13 cellular contexts compared by ENCODE assay signal in genomic region chr11:36091256-36091811, GRCh38.
A peak's percentile ranks its signal among the peaks of the same experiment; 100 is the strongest.
DNase-seq lines count a peak whose midpoint lies in the region; ATAC-seq and TF ChIP-seq lines count a peak whose summit lies in the region.
"Had no signal": no experiment of that assay in that cellular context is flagged by ENCODE, and none has a peak within 500 bp of the region (broad histone marks: within the 10 kb centered on the region; RNA-seq: fewer than 3 reads in every experiment).

No MANE protein-coding gene starts in this region.

- H2BK5ac ChIP-seq in H9 (ENCODE audit: insufficient read length, low read length): no peak overlapping the region

- POLR2A ChIA-PET in naive thymus-derived CD8-positive, alpha-beta T cell (lab: Charles Lee): no interaction called here

- H3K4ac ChIP-seq in H9 (ENCODE audit: low read depth, low read length): no peak overlapping the region

- H3K27me3 ChIP-seq in H9 (ENCODE audit: insufficient read depth, low read length): no peaks in the 10 kb centered on the region
- no peaks in the 10 kb centered on the region for H3K27me3 ChIP-seq in brain microvascular endothelial cell (replicated peaks)
- no peaks in the 10 kb centered on the region for H3K27me3 ChIP-seq in effector memory CD4-positive, alpha-beta T cell (replicated peaks; ENCODE audit: control insufficient read depth, insufficient read depth, low read length, poor library complexity, severe bottlenecking)
- H3K27me3 ChIP-seq: ovary had no signal

- peaks cover 25 to 43% (median 38%) of the 10 kb centered on the region in 3 experiments for H3K36me3 Mint-ChIP-seq in H9 (ENCODE audit: insufficient read depth in 1 of 3, low read depth in 3 of 3)
- peaks cover 69% of the 10 kb centered on the region for H3K36me3 Mint-ChIP-seq in nephron progenitor cell (ENCODE audit: low read depth)
- peaks cover 0 to 9% (median 0%) of the 10 kb centered on the region in 3 donors for H3K36me3 Mint-ChIP-seq in naive thymus-derived CD8-positive, alpha-beta T cell

- no peak overlapping the region for H3T11ph ChIP-seq in H9 (ENCODE audit: low read length)

- H3K9me3 ChIP-seq in H9 (ENCODE audit: control insufficient read depth, low read depth, low read length): peaks cover 11% of the 10 kb centered on the region
- no peaks in the 10 kb centered on the region for H3K9me3 ChIP-seq in effector memory CD4-positive, alpha-beta T cell (ENCODE audit: control insufficient read depth, low read length)
- H3K9me3 ChIP-seq: ovary had no signal

- ATAC-seq in GM21360 (IDR thresholded peaks at IDR 0.05; ENCODE audit: unreplicated experiment): no peak
- no peak for ATAC-seq in naive thymus-derived CD8-positive, alpha-beta T cell
- ATAC-seq: Panc1 had no signal

- DNase-seq in H9 (no peak), NOMO-1 treated with dmso at 0.1 percent for 144 hours (lab: John Stamatoyannopoulos, UW; ENCODE audit: unreplicated experiment) (peak; percentile 65), brain microvascular endothelial cell (peak; percentile 65), nephron progenitor cell (no peak), NCI-H446 (lab: John Stamatoyannopoulos, UW) (no peak)
- no peak for DNase-seq in naive thymus-derived CD8-positive, alpha-beta T cell
- no peak for DNase-seq in effector memory CD4-positive, alpha-beta T cell
- DNase-seq: activated CD4-positive, alpha-beta T cell treated with anti-CD3 and anti-CD28 coated beads for 48 hours; activated naive CD4-positive, alpha-beta T cell; NCI-H1436; ovary had no signal

- no peak overlapping the region for H2AFZ ChIP-seq in H9 (ENCODE audit: low read length)

- peak overlapping the region; percentile 60 to 85 (median 65); a peak in 5 of 7 replicates for H3K27ac Mint-ChIP-seq in H9
- peak overlapping the region; percentile 92 for H3K27ac Mint-ChIP-seq in nephron progenitor cell
- peak overlapping the region in 1 of 10 donors; percentile 66 for H3K27ac Mint-ChIP-seq in naive thymus-derived CD8-positive, alpha-beta T cell

- H2BK120ac ChIP-seq in H9 (ENCODE audit: low read depth, low read length, poor library complexity, severe bottlenecking): no peak overlapping the region

- H3K18ac ChIP-seq in H9 (ENCODE audit: insufficient read length, low read depth, low read length): no peak overlapping the region

- no peak overlapping the region for H3K56ac ChIP-seq in H9 (ENCODE audit: insufficient read length, low read depth, low read length)

- peaks cover 9% of the 10 kb centered on the region for H3K4me1 ChIP-seq in H9 (ENCODE audit: insufficient read depth, low read length)
- no peaks in the 10 kb centered on the region for H3K4me1 ChIP-seq in effector memory CD4-positive, alpha-beta T cell (ENCODE audit: control insufficient read depth, insufficient read depth, low read length, poor library complexity, severe bottlenecking)

- no peak overlapping the region for H3K4me3 Mint-ChIP-seq in H9
- no peak overlapping the region for H3K4me3 Mint-ChIP-seq in nephron progenitor cell
- no peak overlapping the region for H3K4me3 Mint-ChIP-seq in naive thymus-derived CD8-positive, alpha-beta T cell

- TF ChIP-seq CTCF in H9 (conservative IDR thresholded peaks at IDR 0.05) (no peak), brain microvascular endothelial cell (IDR thresholded peaks at IDR 0.05; ENCODE audit: low read depth, low read length, missing control alignments) (no peak), nephron progenitor cell (IDR thresholded peaks at IDR 0.05) (no peak)

- no peak overlapping the region for H3K9ac ChIP-seq in H9 (ENCODE audit: extremely low read depth, insufficient read length, low read length)

- in situ Hi-C loops in brain microvascular endothelial cell (cut with HindIII; ENCODE audit: low pct_ligation_motif_present, low sequenced_read_pairs): no loop called here

- no CpG with 5 or more reads among the region's 7 CpGs for WGBS in H9 (ENCODE audit: extremely low coverage, insufficient read length, low lambda C conversion rate)

- H4K91ac ChIP-seq in H9 (ENCODE audit: insufficient read length, low read depth, low read length): peak overlapping the region; percentile 9

- no peaks in the 10 kb centered on the region for H3K79me1 ChIP-seq in H9 (ENCODE audit: insufficient read depth, low read depth, low read length, poor library complexity, severe bottlenecking)

- H3K27me3 Mint-ChIP-seq in H9 (ENCODE audit: low read depth) (no peaks in the 10 kb centered on the region), nephron progenitor cell (ENCODE audit: low read depth, poor library complexity) (peaks cover 3% of the 10 kb centered on the region)
- H3K27me3 Mint-ChIP-seq in naive thymus-derived CD8-positive, alpha-beta T cell: peaks cover 19 to 69% (median 30%) of the 10 kb centered on the region in 5 donors

- H3K23ac ChIP-seq in H9 (ENCODE audit: insufficient read length, low read depth, low read length): no peak overlapping the region

- no peak overlapping the region for H3K27ac ChIP-seq in H9 (ENCODE audit: insufficient read length, low read depth, low read length)
- H3K27ac ChIP-seq in brain microvascular endothelial cell: no peak overlapping the region
- H3K27ac ChIP-seq in effector memory CD4-positive, alpha-beta T cell (ENCODE audit: insufficient read depth, low read length, poor library complexity, severe bottlenecking): no peak overlapping the region
- H3K27ac ChIP-seq: ovary had no signal

- no peaks in the 10 kb centered on the region for H3K23me2 ChIP-seq in H9 (ENCODE audit: insufficient read length, low read depth, low read length, poor library complexity, severe bottlenecking)

- no peak overlapping the region for H2BK15ac ChIP-seq in H9 (ENCODE audit: low read depth, low read length)

- no peak overlapping the region for H3K4me2 ChIP-seq in H9 (ENCODE audit: insufficient read depth, insufficient read length, low read length)

- H3K79me2 ChIP-seq in H9 (ENCODE audit: insufficient read depth, low read length): no peaks in the 10 kb centered on the region

- no peaks in the 10 kb centered on the region for H3K36me3 ChIP-seq in brain microvascular endothelial cell (replicated peaks)
- no peaks in the 10 kb centered on the region for H3K36me3 ChIP-seq in effector memory CD4-positive, alpha-beta T cell (ENCODE audit: control insufficient read depth, insufficient read depth, low read length)
- H3K36me3 ChIP-seq: ovary had no signal

- no peak overlapping the region for H2BK20ac ChIP-seq in H9 (ENCODE audit: low read depth, low read length, poor library complexity, severe bottlenecking)

- H4K5ac ChIP-seq in H9 (ENCODE audit: insufficient read length, low read depth, low read length): no peak overlapping the region

- no peak overlapping the region for H2BK12ac ChIP-seq in H9 (ENCODE audit: insufficient read length, low read depth, low read length)

- H3K14ac ChIP-seq in H9 (ENCODE audit: insufficient read depth, low read length): no peak overlapping the region

- H3K4me3 ChIP-seq in brain microvascular endothelial cell (ENCODE audit: low read depth, low read length): no peak overlapping the region
- H3K4me3 ChIP-seq in effector memory CD4-positive, alpha-beta T cell (ENCODE audit: insufficient read depth, low read depth, low read length, poor library complexity, severe bottlenecking): no peak overlapping the region
- H3K4me3 ChIP-seq: ovary had no signal

- no peak overlapping the region for H2AK5ac ChIP-seq in H9 (ENCODE audit: insufficient read length, low read length)

- H4K8ac ChIP-seq in H9 (replicated peaks; ENCODE audit: insufficient read length, low read depth, low read length): no peak overlapping the region

- H3K4me1 Mint-ChIP-seq in H9: peaks cover 46 to 50% of the 10 kb centered on the region in 2 experiments
- H3K4me1 Mint-ChIP-seq in nephron progenitor cell: peaks cover 32% of the 10 kb centered on the region
- peaks cover 0 to 3% (median 0%) of the 10 kb centered on the region in 4 donors for H3K4me1 Mint-ChIP-seq in naive thymus-derived CD8-positive, alpha-beta T cell

- H3K9me3 Mint-ChIP-seq in H9 (peaks cover 15 to 16% of the 10 kb centered on the region in 2 experiments), nephron progenitor cell (peaks cover 21% of the 10 kb centered on the region)
- H3K9me3 Mint-ChIP-seq in naive thymus-derived CD8-positive, alpha-beta T cell: peaks cover 0 to 12% (median 5%) of the 10 kb centered on the region in 9 donors

- H4K20me1 ChIP-seq in H9 (ENCODE audit: control insufficient read depth, insufficient read depth, insufficient read length): no peaks in the 10 kb centered on the region

Comparison
In these comparisons a context has a peak if more than half of its experiments do, and no peak if none do; other contexts are left out.
1. DNase-seq: peak in NOMO-1 treated with dmso at 0.1 percent for 144 hours (single experiment) and brain microvascular endothelial cell (single experiment); none in H9 (single experiment), nephron progenitor cell (single experiment), naive thymus-derived CD8-positive, alpha-beta T cell (0 of 10), NCI-H446 (0 of 2) and effector memory CD4-positive, alpha-beta T cell (0 of 3).